In genomic region chr12:117045175-117045997, GRCh38 we compare ENCODE assay signal across 1 cellular context.
TF ChIP-seq lines count a peak whose summit lies in the region.

No MANE protein-coding gene starts in this region.

TF ChIP-seq in GM23338, 12 proteins besides CTCF, POLR2A, EP300 and RAD21 (continued from another document):
- TF ChIP-seq, protein P1, sequence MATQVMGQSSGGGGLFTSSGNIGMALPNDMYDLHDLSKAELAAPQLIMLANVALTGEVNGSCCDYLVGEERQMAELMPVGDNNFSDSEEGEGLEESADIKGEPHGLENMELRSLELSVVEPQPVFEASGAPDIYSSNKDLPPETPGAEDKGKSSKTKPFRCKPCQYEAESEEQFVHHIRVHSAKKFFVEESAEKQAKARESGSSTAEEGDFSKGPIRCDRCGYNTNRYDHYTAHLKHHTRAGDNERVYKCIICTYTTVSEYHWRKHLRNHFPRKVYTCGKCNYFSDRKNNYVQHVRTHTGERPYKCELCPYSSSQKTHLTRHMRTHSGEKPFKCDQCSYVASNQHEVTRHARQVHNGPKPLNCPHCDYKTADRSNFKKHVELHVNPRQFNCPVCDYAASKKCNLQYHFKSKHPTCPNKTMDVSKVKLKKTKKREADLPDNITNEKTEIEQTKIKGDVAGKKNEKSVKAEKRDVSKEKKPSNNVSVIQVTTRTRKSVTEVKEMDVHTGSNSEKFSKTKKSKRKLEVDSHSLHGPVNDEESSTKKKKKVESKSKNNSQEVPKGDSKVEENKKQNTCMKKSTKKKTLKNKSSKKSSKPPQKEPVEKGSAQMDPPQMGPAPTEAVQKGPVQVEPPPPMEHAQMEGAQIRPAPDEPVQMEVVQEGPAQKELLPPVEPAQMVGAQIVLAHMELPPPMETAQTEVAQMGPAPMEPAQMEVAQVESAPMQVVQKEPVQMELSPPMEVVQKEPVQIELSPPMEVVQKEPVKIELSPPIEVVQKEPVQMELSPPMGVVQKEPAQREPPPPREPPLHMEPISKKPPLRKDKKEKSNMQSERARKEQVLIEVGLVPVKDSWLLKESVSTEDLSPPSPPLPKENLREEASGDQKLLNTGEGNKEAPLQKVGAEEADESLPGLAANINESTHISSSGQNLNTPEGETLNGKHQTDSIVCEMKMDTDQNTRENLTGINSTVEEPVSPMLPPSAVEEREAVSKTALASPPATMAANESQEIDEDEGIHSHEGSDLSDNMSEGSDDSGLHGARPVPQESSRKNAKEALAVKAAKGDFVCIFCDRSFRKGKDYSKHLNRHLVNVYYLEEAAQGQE (IDR thresholded peaks at IDR 0.05; ENCODE audit: unreplicated experiment), result no peak
- TF ChIP-seq JUNB (IDR thresholded peaks at IDR 0.05; ENCODE audit: unreplicated experiment) (no peak), EZH2phosphoT487 (IDR thresholded peaks at IDR 0.05; ENCODE audit: unreplicated experiment) (no peak)
